Comparison of ENCODE assay signal across 24 cellular contexts in the genomic region with DNA sequence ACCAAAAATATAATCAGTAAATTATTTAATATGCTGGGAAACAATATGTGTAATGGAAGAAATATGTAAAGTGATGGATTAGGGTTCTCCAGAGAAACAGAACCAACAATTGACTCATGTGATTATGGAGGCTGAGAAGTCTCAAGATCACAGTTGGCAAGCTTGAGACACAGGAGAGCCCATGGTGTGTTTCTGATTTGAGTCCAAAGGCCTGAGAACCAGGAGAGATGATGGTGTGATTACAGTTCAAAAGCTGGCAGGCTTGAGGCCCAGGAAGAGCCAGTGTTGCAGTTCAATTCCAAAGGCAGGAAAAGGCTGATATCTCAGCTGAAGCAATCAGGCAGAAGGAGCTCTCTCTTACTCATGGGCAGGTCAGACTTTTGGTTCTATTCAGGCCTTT.
DNase-seq lines count a peak whose midpoint lies in the region; ATAC-seq and TF ChIP-seq lines count a peak whose summit lies in the region.
"Had no signal": no experiment of that assay in that cellular context is flagged by ENCODE, and none has a peak within 500 bp of the region (broad histone marks: within the 10 kb centered on the region; RNA-seq: fewer than 3 reads in every experiment).

No MANE protein-coding gene starts in this region.

- H3K9me3 ChIP-seq in GM23248 (ENCODE audit: low read depth) = no peaks in the 10 kb centered on the region
- no peaks in the 10 kb centered on the region; the same call in 1 of the 2 replicates for H3K9me3 ChIP-seq in PC-3 (ENCODE audit: low read length)
- H3K9me3 ChIP-seq in left lung = peaks cover 0 to 2% of the 10 kb centered on the region in 2 donors
- no peaks in the 10 kb centered on the region for H3K9me3 ChIP-seq in ovary
- H3K9me3 ChIP-seq: BE2C had no signal

- TF ChIP-seq CTCF in PC-3 (conservative IDR thresholded peaks at IDR 0.05; ENCODE audit: low read depth, low read length) = no peak
- no peak for TF ChIP-seq CTCF in left lung (IDR thresholded peaks at IDR 0.05)
- TF ChIP-seq CTCF in ovary (IDR thresholded peaks at IDR 0.05) = no peak

- H3K4me1 ChIP-seq in GM23248 (ENCODE audit: insufficient read depth) (no peaks in the 10 kb centered on the region), PC-3 (ENCODE audit: insufficient read depth, low read length) (0 out of 2 replicates have a peak, but pooled peaks cover 4% of the 10 kb centered on the region), left lung (no peaks in the 10 kb centered on the region), ovary (ENCODE audit: insufficient read depth) (no peaks in the 10 kb centered on the region)
- H3K4me1 ChIP-seq: BE2C had no signal

- H3K79me2 ChIP-seq in GM23248 (ENCODE audit: insufficient read depth) (no peaks in the 10 kb centered on the region), PC-3 (ENCODE audit: low read length) (no peaks in the 10 kb centered on the region)

- no peak for TF ChIP-seq POLR2A in ovary (IDR thresholded peaks at IDR 0.05)

- CTCF ChIA-PET in PC-3 (lab: Charles Lee) = no interaction called here

- H2AFZ ChIP-seq in GM23248 = no peak overlapping the region
- H2AFZ ChIP-seq in PC-3 (ENCODE audit: low read length) = no peak overlapping the region

- peaks cover 0 to 5% (median 0%) of the 10 kb centered on the region in 4 donors for H3K4me1 Mint-ChIP-seq in naive thymus-derived CD8-positive, alpha-beta T cell

- in situ Hi-C loops in GM23248 (cut with MboI) = no loop called here

- no peak for ATAC-seq in PC-3
- ATAC-seq in left lung = peak; percentile 76
- ATAC-seq in naive thymus-derived CD8-positive, alpha-beta T cell = no peak
- ATAC-seq: HepG2, Panc1 had no signal

- no peak overlapping the region for H3K27ac ChIP-seq in GM23248
- no peak overlapping the region for H3K27ac ChIP-seq in PC-3 (ENCODE audit: low read length)
- H3K27ac ChIP-seq in epithelial cell of prostate = peak overlapping the region; percentile 50
- no peak overlapping the region for H3K27ac ChIP-seq in left lung
- H3K27ac ChIP-seq in ovary = no peak overlapping the region
- H3K27ac ChIP-seq: RWPE1 had no signal

- H3K4me2 ChIP-seq in GM23248 (ENCODE audit: unreplicated experiment) (no peak overlapping the region), PC-3 (ENCODE audit: low read length) (no peak overlapping the region)

- no peak overlapping the region for H3K4me3 Mint-ChIP-seq in naive thymus-derived CD8-positive, alpha-beta T cell
- H3K4me3 Mint-ChIP-seq: CD14-positive monocyte had no signal

- DNase-seq in GM23248 (peak; percentile 20), PC-3 (peak; percentile 14), epithelial cell of prostate (ENCODE audit: low read depth, low spot score) (no peak), left lung (no peak), SKM-1 (lab: John Stamatoyannopoulos, UW; ENCODE audit: unreplicated experiment) (no peak), amniotic stem cell (lab: John Stamatoyannopoulos, UW) (no peak), ovary (no peak)
- DNase-seq in naive thymus-derived CD8-positive, alpha-beta T cell = no peak
- DNase-seq: 8988T, ACHN, BE2C, Calu3, DMS79 treated with DMSO at 0.1 percent for 48 hours, GF-D8, Karpas-422, MV-4-11, NCI-H2029, NCI-H446 treated with DMSO at 0.1 percent for 48 hours, NCI-H526, SHP77 had no signal

- no peaks in the 10 kb centered on the region for H3K36me3 ChIP-seq in GM23248 (ENCODE audit: low read depth)
- no peaks in the 10 kb centered on the region for H3K36me3 ChIP-seq in PC-3 (ENCODE audit: low read depth, low read length)
- no peaks in the 10 kb centered on the region for H3K36me3 ChIP-seq in left lung
- H3K36me3 ChIP-seq in ovary = no peaks in the 10 kb centered on the region
- H3K36me3 ChIP-seq: BE2C had no signal

- intact Hi-C loops in PC-3 (cut with micrococcal nuclease) = no loop called here
- intact Hi-C loops in left lung (cut with DNase I) = no loop called here
- intact Hi-C loops in ovary (cut with DNase I) = no loop called here

- H4K20me1 ChIP-seq in GM23248 (ENCODE audit: insufficient read depth) = no peaks in the 10 kb centered on the region
- H4K20me1 ChIP-seq in PC-3 (ENCODE audit: low read length) = no peaks in the 10 kb centered on the region

- H3K27me3 Mint-ChIP-seq in naive thymus-derived CD8-positive, alpha-beta T cell = peaks cover 0 to 24% (median 0%) of the 10 kb centered on the region in 5 donors

- no peak for TF ChIP-seq EP300 in ovary (IDR thresholded peaks at IDR 0.05)

- H3K9ac ChIP-seq in GM23248 (no peak overlapping the region), PC-3 (ENCODE audit: low read length) (no peak overlapping the region)

- no peak overlapping the region for H3K4me3 ChIP-seq in GM23248
- H3K4me3 ChIP-seq in PC-3 (ENCODE audit: low read length) = no peak overlapping the region
- H3K4me3 ChIP-seq in left lung = no peak overlapping the region
- no peak overlapping the region for H3K4me3 ChIP-seq in ovary

- no peaks in the 10 kb centered on the region for H3K9me2 ChIP-seq in GM23248 (ENCODE audit: insufficient read depth)
- no peaks in the 10 kb centered on the region for H3K9me2 ChIP-seq in PC-3 (replicated peaks; ENCODE audit: low read length)

- H3F3A ChIP-seq in GM23248 (ENCODE audit: insufficient read depth) (no peaks in the 10 kb centered on the region), PC-3 (ENCODE audit: low read length, unreplicated experiment) (no peaks in the 10 kb centered on the region)

- H3K9me3 Mint-ChIP-seq in naive thymus-derived CD8-positive, alpha-beta T cell = peaks cover 0 to under 1% (median 0%) of the 10 kb centered on the region in 9 donors

- peak overlapping the region in 1 of 10 donors; percentile 41 for H3K27ac Mint-ChIP-seq in naive thymus-derived CD8-positive, alpha-beta T cell
- H3K27ac Mint-ChIP-seq: CD14-positive monocyte had no signal

- H3K36me3 Mint-ChIP-seq in naive thymus-derived CD8-positive, alpha-beta T cell = no peaks in the 10 kb centered on the region
- H3K36me3 Mint-ChIP-seq: CD14-positive monocyte had no signal

- H3K27me3 ChIP-seq in GM23248 (replicated peaks; ENCODE audit: insufficient read depth) = no peaks in the 10 kb centered on the region
- no peaks in the 10 kb centered on the region for H3K27me3 ChIP-seq in PC-3 (ENCODE audit: low read length)
- no peaks in the 10 kb centered on the region for H3K27me3 ChIP-seq in left lung
- no peaks in the 10 kb centered on the region for H3K27me3 ChIP-seq in ovary
- H3K27me3 ChIP-seq: BE2C had no signal

- POLR2A ChIA-PET in PC-3 (lab: Charles Lee; ENCODE audit: unreplicated experiment) = no interaction called here
- POLR2A ChIA-PET in naive thymus-derived CD8-positive, alpha-beta T cell (lab: Charles Lee) = no interaction called here

- no TSS peak for BruUV-seq in PC-3 (replicated peaks; lab: Mats Ljungman, UMichigan)

Comparison
In these comparisons a context has a peak if more than half of its experiments do, and no peak if none do; other contexts are left out.
1. DNase-seq: peak in GM23248 (single experiment) and PC-3 (single experiment); none in epithelial cell of prostate (single experiment), left lung (0 of 2), SKM-1 (single experiment), naive thymus-derived CD8-positive, alpha-beta T cell (0 of 10), amniotic stem cell (single experiment) and ovary (0 of 5).